ENCODE assay signal across 8 cellular contexts in genomic region chr17:16428098-16428882, GRCh38. TPM values are rescaled to one million over a fixed set of nuclear protein-coding genes. Genes with fewer than 3 reads are reported as not detected.
DNase-seq lines count a peak whose midpoint lies in the region; ATAC-seq lines count a peak whose summit lies in the region.

No MANE protein-coding gene starts in this region.

- H3K9me3 Mint-ChIP-seq in activated naive CD8-positive, alpha-beta T cell treated with anti-CD3 and anti-CD28 coated beads for 36 hours: no peaks in the 10 kb centered on the region

- no peaks in the 10 kb centered on the region for H3K4me1 Mint-ChIP-seq in activated naive CD8-positive, alpha-beta T cell treated with anti-CD3 and anti-CD28 coated beads for 36 hours

- DNase-seq in NCI-H526 (lab: John Stamatoyannopoulos, UW): peak; percentile 24 to 67
- DNase-seq in NCI-H526 treated with DMSO at 0.1 percent for 48 hours (lab: John Stamatoyannopoulos, UW): no peak
- DNase-seq in NCI-H82 (lab: John Stamatoyannopoulos, UW): peak; percentile 94
- DNase-seq in activated naive CD8-positive, alpha-beta T cell treated with anti-CD3 and anti-CD28 coated beads for 36 hours: peak; percentile 59
- peak; percentile 60 for DNase-seq in iris pigment epithelial cell (ENCODE audit: low read depth)
- DNase-seq in stimulated activated CD8-positive, alpha-beta memory T cell treated with anti-CD3 and anti-CD28 coated beads, Interleukin-12 subunit alpha, Interleukin-12 subunit beta, amount 100 ng/mL, for 4 hours (ENCODE audit: low read depth): peak; percentile 22
- DNase-seq in DMS79 treated with DMSO at 0.1 percent for 48 hours (lab: John Stamatoyannopoulos, UW): no peak

- ATAC-seq in HG02642 (IDR thresholded peaks at IDR 0.05; ENCODE audit: poor library complexity, unreplicated experiment): no peak

- no peaks in the 10 kb centered on the region for H3K27me3 Mint-ChIP-seq in activated naive CD8-positive, alpha-beta T cell treated with anti-CD3 and anti-CD28 coated beads for 36 hours

- peak overlapping the region; percentile 67 for H3K27ac Mint-ChIP-seq in activated naive CD8-positive, alpha-beta T cell treated with anti-CD3 and anti-CD28 coated beads for 36 hours

- no peak overlapping the region for H3K4me3 Mint-ChIP-seq in activated naive CD8-positive, alpha-beta T cell treated with anti-CD3 and anti-CD28 coated beads for 36 hours

- H3K36me3 Mint-ChIP-seq in activated naive CD8-positive, alpha-beta T cell treated with anti-CD3 and anti-CD28 coated beads for 36 hours: peaks cover 3% of the 10 kb centered on the region

RNA-seq across cellular contexts. Expression of gene TRPV2, which starts 12.9 kb away (rescaled TPM):
- total RNA-seq in activated naive CD8-positive, alpha-beta T cell treated with anti-CD3 and anti-CD28 coated beads for 36 hours: 10 to 100 TPM; 34.4 to 40.2 TPM

RNA-seq across cellular contexts. Expression of gene UBB, which starts 47.4 kb away (rescaled TPM):
- total RNA-seq in activated naive CD8-positive, alpha-beta T cell treated with anti-CD3 and anti-CD28 coated beads for 36 hours: 1,000 to 10,000 TPM; 1,498 to 1,547 TPM

Comparison
In these comparisons a context has a peak if more than half of its experiments do, and no peak if none do; other contexts are left out.
1. DNase-seq: peak in NCI-H526 (2 of 2), NCI-H82 (single experiment), activated naive CD8-positive, alpha-beta T cell treated with anti-CD3 and anti-CD28 coated beads for 36 hours (single experiment), iris pigment epithelial cell (single experiment) and stimulated activated CD8-positive, alpha-beta memory T cell treated with anti-CD3 and anti-CD28 coated beads, Interleukin-12 subunit alpha, Interleukin-12 subunit beta, amount 100 ng/mL, for 4 hours (single experiment); none in NCI-H526 treated with DMSO at 0.1 percent for 48 hours (single experiment) and DMS79 treated with DMSO at 0.1 percent for 48 hours (single experiment).